9 cellular contexts compared by ENCODE assay signal in the genomic region with DNA sequence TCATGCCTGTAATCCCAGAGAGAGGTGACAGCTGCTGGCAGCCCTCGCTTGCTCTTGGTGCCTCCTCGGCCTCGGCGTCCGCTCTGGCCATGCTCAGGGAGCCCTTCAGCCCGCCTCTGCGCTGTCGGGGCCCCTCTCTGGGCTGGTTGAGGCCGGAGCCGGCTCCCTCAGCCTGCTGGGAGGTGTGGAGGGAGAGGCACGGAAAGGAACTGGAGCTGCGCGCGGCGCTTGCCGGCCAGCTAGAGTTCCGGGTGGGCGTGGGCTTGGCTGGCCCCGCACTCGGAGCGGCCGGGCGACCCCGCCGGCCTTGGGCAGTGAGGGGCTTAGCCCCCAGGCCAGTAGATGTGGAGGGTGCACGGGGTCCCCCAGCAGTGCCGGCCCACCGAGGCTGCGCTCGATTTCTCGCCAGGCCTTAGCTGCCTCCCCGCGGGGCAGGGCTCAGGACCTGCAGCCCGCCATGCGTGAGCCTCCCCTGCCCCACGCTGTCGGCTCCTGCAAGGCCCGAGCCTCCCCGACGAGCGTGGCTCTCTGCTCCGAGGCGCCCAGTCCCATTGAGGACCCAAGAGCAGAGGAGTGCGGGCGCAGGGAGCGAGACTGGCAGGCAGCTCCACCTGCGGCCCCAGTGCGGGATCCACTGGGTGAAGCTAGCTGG. TPM values are rescaled to one million over a fixed set of nuclear protein-coding genes. Genes with fewer than 3 reads are reported as not detected.
DNase-seq lines count a peak whose midpoint lies in the region; ATAC-seq and TF ChIP-seq lines count a peak whose summit lies in the region.
"Had no signal": no experiment of that assay in that cellular context is flagged by ENCODE, and none has a peak within 500 bp of the region (broad histone marks: within the 10 kb centered on the region; RNA-seq: fewer than 3 reads in every experiment).

No MANE protein-coding gene starts in this region.

- peak overlapping the region; percentile 59 for H3K4me2 ChIP-seq in trophoblast cell (ENCODE audit: low read length)

- POLR2A ChIA-PET in HEK293T (lab: Yijun Ruan, JAX), result no interaction called here

- H2AK5ac ChIP-seq in trophoblast cell (ENCODE audit: low read length), result no peak overlapping the region

- peak overlapping the region; percentile 68 for H4K8ac ChIP-seq in trophoblast cell (ENCODE audit: low read depth, low read length)

- H4K91ac ChIP-seq in trophoblast cell (ENCODE audit: low read depth, low read length), result peak overlapping the region; percentile 67

- peak overlapping the region; percentile 47; the same call in 1 of the 2 replicates for H3K9ac ChIP-seq in ES-I3 (ENCODE audit: low read depth, low read length)
- no peak overlapping the region for H3K9ac ChIP-seq in trophoblast cell (ENCODE audit: low read length)

- WGBS in trophoblast cell (ENCODE audit: extremely low coverage, insufficient coverage, insufficient read length), result no CpG with 5 or more reads among the region's 48 CpGs

- H2BK5ac ChIP-seq in trophoblast cell (ENCODE audit: low read depth, low read length, poor library complexity), result peak overlapping the region; percentile 22

- peak overlapping the region; percentile 66 for H4K12ac ChIP-seq in trophoblast cell (ENCODE audit: low read depth, low read length)

- H3K79me2 ChIP-seq in trophoblast cell (ENCODE audit: control insufficient read depth, insufficient read depth, low read length, poor library complexity), result no peaks in the 10 kb centered on the region

- H3K79me1 ChIP-seq in trophoblast cell (ENCODE audit: low read length), result peaks cover 4% of the 10 kb centered on the region

- peak overlapping the region; percentile 60 for H3K14ac ChIP-seq in trophoblast cell (ENCODE audit: low read length)

- H3K27me3 ChIP-seq in trophoblast cell (ENCODE audit: insufficient read depth, low read length), result no peaks in the 10 kb centered on the region
- H3K27me3 ChIP-seq in effector memory CD4-positive, alpha-beta T cell (replicated peaks; ENCODE audit: control insufficient read depth, insufficient read depth, low read length, poor library complexity, severe bottlenecking), result no peaks in the 10 kb centered on the region

- H2BK12ac ChIP-seq in trophoblast cell (ENCODE audit: low read length), result no peak overlapping the region

- H3K4me3 ChIP-seq in fibroblast of pulmonary artery (replicated peaks; ENCODE audit: low read depth, low read length), result peak overlapping the region; percentile 17
- H3K4me3 ChIP-seq in trophoblast cell (ENCODE audit: low read depth, low read length), result peak overlapping the region; percentile 74
- H3K4me3 ChIP-seq in effector memory CD4-positive, alpha-beta T cell (ENCODE audit: insufficient read depth, low read depth, low read length, poor library complexity, severe bottlenecking), result no peak overlapping the region

- no peaks in the 10 kb centered on the region for H3K36me3 ChIP-seq in ES-I3 (ENCODE audit: insufficient read depth, low read length)
- H3K36me3 ChIP-seq in trophoblast cell (ENCODE audit: control insufficient read depth in 1 of 2, insufficient read depth in 2 of 2, low read length in 2 of 2), result no peaks in the 10 kb centered on the region
- no peaks in the 10 kb centered on the region for H3K36me3 ChIP-seq in effector memory CD4-positive, alpha-beta T cell (ENCODE audit: control insufficient read depth, insufficient read depth, low read length)

- CTCF ChIA-PET in HEK293T (lab: Yijun Ruan, JAX), result no interaction called here

- H3K27ac ChIP-seq in trophoblast cell (ENCODE audit: low read depth, low read length), result no peak overlapping the region
- no peak overlapping the region for H3K27ac ChIP-seq in effector memory CD4-positive, alpha-beta T cell (ENCODE audit: insufficient read depth, low read length, poor library complexity, severe bottlenecking)

- H3K23ac ChIP-seq in trophoblast cell (ENCODE audit: low read length), result no peak overlapping the region

- no peak for TF ChIP-seq CTCF in fibroblast of pulmonary artery (IDR thresholded peaks at IDR 0.05; ENCODE audit: low read length, missing control alignments)

- peak overlapping the region; percentile 58 for H3K18ac ChIP-seq in trophoblast cell (ENCODE audit: low read length)

- peak overlapping the region; percentile 34 for H2BK120ac ChIP-seq in trophoblast cell (ENCODE audit: insufficient read depth, low read length, poor library complexity)

- DNase-seq in NCI-H510A treated with DMSO at 0.1 percent for 48 hours (lab: John Stamatoyannopoulos, UW) (peak; percentile 3), fibroblast of pulmonary artery (ENCODE audit: low read depth) (no peak), trophoblast cell (peak; percentile 7 to 31), HEK293T (ENCODE audit: extremely low spot score) (no peak), SIG-M5 treated with dmso at 0.1 percent for 504 hours (lab: John Stamatoyannopoulos, UW; ENCODE audit: unreplicated experiment) (no peak)
- no peak for DNase-seq in effector memory CD4-positive, alpha-beta T cell

- H3K4ac ChIP-seq in trophoblast cell (ENCODE audit: low read depth, low read length), result no peak overlapping the region

- H3K9me3 ChIP-seq in ES-I3 (ENCODE audit: control insufficient read depth, insufficient read depth, low read length), result no peaks in the 10 kb centered on the region
- peaks cover 1% of the 10 kb centered on the region for H3K9me3 ChIP-seq in trophoblast cell (ENCODE audit: insufficient read depth, low read depth, low read length)
- no peaks in the 10 kb centered on the region for H3K9me3 ChIP-seq in effector memory CD4-positive, alpha-beta T cell (ENCODE audit: control insufficient read depth, low read length)

- H2AFZ ChIP-seq in trophoblast cell (ENCODE audit: insufficient read depth, low read length, poor library complexity), result peak overlapping the region; percentile 88

- H3K4me1 ChIP-seq in ES-I3 (ENCODE audit: insufficient read depth, low read length) (no peaks in the 10 kb centered on the region), trophoblast cell (ENCODE audit: control insufficient read depth in 1 of 2, insufficient read depth in 2 of 2, low read length in 2 of 2) (no peaks in the 10 kb centered on the region)
- H3K4me1 ChIP-seq in effector memory CD4-positive, alpha-beta T cell (ENCODE audit: control insufficient read depth, insufficient read depth, low read length, poor library complexity, severe bottlenecking), result peaks cover 4% of the 10 kb centered on the region

- no peak for ATAC-seq in HG03095 (IDR thresholded peaks at IDR 0.05; ENCODE audit: unreplicated experiment)
- ATAC-seq: Panc1 had no signal

TF ChIP-seq in HEK293T, 16 proteins besides CTCF, POLR2A, EP300 and RAD21:
- TF ChIP-seq ZNF384 (IDR thresholded peaks at IDR 0.05), result no peak
- no peak for TF ChIP-seq LEF1 (IDR thresholded peaks at IDR 0.05; ENCODE audit: borderline replicate concordance)
- TF ChIP-seq, protein P1, sequence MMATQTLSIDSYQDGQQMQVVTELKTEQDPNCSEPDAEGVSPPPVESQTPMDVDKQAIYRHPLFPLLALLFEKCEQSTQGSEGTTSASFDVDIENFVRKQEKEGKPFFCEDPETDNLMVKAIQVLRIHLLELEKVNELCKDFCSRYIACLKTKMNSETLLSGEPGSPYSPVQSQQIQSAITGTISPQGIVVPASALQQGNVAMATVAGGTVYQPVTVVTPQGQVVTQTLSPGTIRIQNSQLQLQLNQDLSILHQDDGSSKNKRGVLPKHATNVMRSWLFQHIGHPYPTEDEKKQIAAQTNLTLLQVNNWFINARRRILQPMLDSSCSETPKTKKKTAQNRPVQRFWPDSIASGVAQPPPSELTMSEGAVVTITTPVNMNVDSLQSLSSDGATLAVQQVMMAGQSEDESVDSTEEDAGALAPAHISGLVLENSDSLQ (IDR thresholded peaks at IDR 0.05), result no peak
- no peak for TF ChIP-seq TARDBP (IDR thresholded peaks at IDR 0.05)
- no peak for TF ChIP-seq L3MBTL2 (conservative IDR thresholded peaks at IDR 0.05)
- TF ChIP-seq SUZ12 (IDR thresholded peaks at IDR 0.05), result no peak
- no peak for TF ChIP-seq ARNT (IDR thresholded peaks at IDR 0.05)
- TF ChIP-seq ELF4 (IDR thresholded peaks at IDR 0.05), result no peak
- no peak for TF ChIP-seq FOXA1 (IDR thresholded peaks at IDR 0.05)

RNA-seq across cellular contexts. Expression of a gene that starts 34.6 kb away (rescaled TPM):
- 3.5 and 4.0 TPM in 2 replicates for polyA plus RNA-seq in trophoblast cell (2013)

RNA-seq across cellular contexts. Expression of a gene that starts 34.9 kb away (rescaled TPM):
- polyA plus RNA-seq in trophoblast cell (2013), result 16.1 and 16.9 TPM in 2 replicates

Comparison
In these comparisons a context has a peak if more than half of its experiments do, and no peak if none do; other contexts are left out.
1. DNase-seq: peak in NCI-H510A treated with DMSO at 0.1 percent for 48 hours (single experiment) and trophoblast cell (2 of 2); none in fibroblast of pulmonary artery (single experiment), HEK293T (single experiment), SIG-M5 treated with dmso at 0.1 percent for 504 hours (single experiment) and effector memory CD4-positive, alpha-beta T cell (0 of 3).